In genomic region chr10:104231784-104232612, GRCh38 we compare ENCODE assay signal across 8 cellular contexts. TPM values are rescaled to one million over a fixed set of nuclear protein-coding genes. Genes with fewer than 3 reads are reported as not detected.
DNase-seq lines count a peak whose midpoint lies in the region; ATAC-seq and TF ChIP-seq lines count a peak whose summit lies in the region.

CFAP43 (minus strand) TSS chr10:104232364; CDS start chr10:104232246, 118 bp downstream.

- no peak within 1 kb of the TSS for H3K56ac ChIP-seq in H9 (ENCODE audit: insufficient read length, low read depth, low read length)

- no peaks in the 10 kb centered on the region for H3K27me3 ChIP-seq in H9 (ENCODE audit: insufficient read depth, low read length)
- H3K27me3 ChIP-seq in MG63: peaks cover 5% of the 10 kb centered on the region
- no peaks in the 10 kb centered on the region for H3K27me3 ChIP-seq in SJCRH30

- DNase-seq in Daoy (ENCODE audit: low read depth) (peak; percentile 96), H9 (peak; percentile 97), MG63 (peak; percentile 97), SJCRH30 (peak; percentile 93), foreskin fibroblast (peak; percentile 94 to 99), nephron progenitor cell (peak; percentile 96)
- peak; percentile 99 for DNase-seq in activated naive CD4-positive, alpha-beta T cell (lab: John Stamatoyannopoulos, UW)
- peak; percentile 99 for DNase-seq in stimulated activated naive CD8-positive, alpha-beta T cell treated with anti-CD3 and anti-CD28 coated beads, Interleukin-15, Interleukin-2, amounts not matched to agents 100 U/mL and 50 U/mL, for 24 hours

- H3K27me3 Mint-ChIP-seq in H9 (ENCODE audit: low read depth) (no peaks in the 10 kb centered on the region), nephron progenitor cell (ENCODE audit: low read depth, poor library complexity) (peaks cover 33% of the 10 kb centered on the region)

- H2BK12ac ChIP-seq in H9 (ENCODE audit: insufficient read length, low read depth, low read length): no peak within 1 kb of the TSS

- H2BK20ac ChIP-seq in H9 (ENCODE audit: low read depth, low read length, poor library complexity, severe bottlenecking): no peak within 1 kb of the TSS

- H2BK15ac ChIP-seq in H9 (ENCODE audit: low read depth, low read length): no peak within 1 kb of the TSS

- peak within 1 kb of the TSS; percentile 73 for H3K9ac ChIP-seq in H9 (ENCODE audit: extremely low read depth, insufficient read length, low read length)

- H3K4ac ChIP-seq in H9 (ENCODE audit: low read depth, low read length): no peak within 1 kb of the TSS

- H3K79me1 ChIP-seq in H9 (ENCODE audit: insufficient read depth, low read depth, low read length, poor library complexity, severe bottlenecking): no peaks in the 10 kb centered on the region

- peak within 1 kb of the TSS; percentile 93 for H3K18ac ChIP-seq in H9 (ENCODE audit: insufficient read length, low read depth, low read length)

- H2BK120ac ChIP-seq in H9 (ENCODE audit: low read depth, low read length, poor library complexity, severe bottlenecking): no peak within 1 kb of the TSS

- H3K36me3 ChIP-seq in MG63 (no peaks in the 10 kb centered on the region), SJCRH30 (no peaks in the 10 kb centered on the region)

- H3K4me3 Mint-ChIP-seq in H9: peak within 1 kb of the TSS; percentile 91 to 94
- peak within 1 kb of the TSS; percentile 92 for H3K4me3 Mint-ChIP-seq in nephron progenitor cell

- H3K23me2 ChIP-seq in H9 (ENCODE audit: insufficient read length, low read depth, low read length, poor library complexity, severe bottlenecking): peaks cover 8% of the 10 kb centered on the region

- no peaks in the 10 kb centered on the region for H3K79me2 ChIP-seq in H9 (ENCODE audit: insufficient read depth, low read length)

- H3K9me3 Mint-ChIP-seq in H9 (peaks cover 15 to 19% of the 10 kb centered on the region in 2 experiments), nephron progenitor cell (peaks cover 33% of the 10 kb centered on the region)

- no peak within 1 kb of the TSS for H4K5ac ChIP-seq in H9 (ENCODE audit: insufficient read length, low read depth, low read length)

- no peak for TF ChIP-seq CTCF in H9 (conservative IDR thresholded peaks at IDR 0.05)
- no peak for TF ChIP-seq CTCF in foreskin fibroblast (IDR thresholded peaks at IDR 0.05; ENCODE audit: low read depth, low read length)
- TF ChIP-seq CTCF in nephron progenitor cell (IDR thresholded peaks at IDR 0.05): no peak

- no peak within 1 kb of the TSS for H2AK5ac ChIP-seq in H9 (ENCODE audit: insufficient read length, low read length)

- no peak within 1 kb of the TSS for H2BK5ac ChIP-seq in H9 (ENCODE audit: insufficient read length, low read length)

- H3K27ac Mint-ChIP-seq in H9 (peak within 1 kb of the TSS in 2 of 3 experiments; percentile 80 to 97; a peak in 4 of 7 replicates), nephron progenitor cell (peak within 1 kb of the TSS; percentile 82)

- H4K91ac ChIP-seq in H9 (ENCODE audit: insufficient read length, low read depth, low read length): no peak within 1 kb of the TSS

- H4K20me1 ChIP-seq in H9 (ENCODE audit: control insufficient read depth, insufficient read depth, insufficient read length): no peaks in the 10 kb centered on the region

- H3K4me1 ChIP-seq in H9 (ENCODE audit: insufficient read depth, low read length): no peaks in the 10 kb centered on the region
- no peaks in the 10 kb centered on the region for H3K4me1 ChIP-seq in SJCRH30

- peaks cover 4 to 5% (median 5%) of the 10 kb centered on the region in 3 experiments; a peak in 6 of 7 replicates for H3K36me3 Mint-ChIP-seq in H9 (ENCODE audit: insufficient read depth in 1 of 3, low read depth in 3 of 3)
- peaks cover 4% of the 10 kb centered on the region for H3K36me3 Mint-ChIP-seq in nephron progenitor cell (ENCODE audit: low read depth)

- ATAC-seq in stimulated activated naive CD8-positive, alpha-beta T cell treated with anti-CD3 and anti-CD28 coated beads, Interleukin-15, Interleukin-2, amounts not matched to agents 100 U/mL and 50 U/mL, for 24 hours: peak; percentile 100

- H3K9me3 ChIP-seq in H9 (ENCODE audit: control insufficient read depth, low read depth, low read length) (no peaks in the 10 kb centered on the region), MG63 (no peaks in the 10 kb centered on the region), SJCRH30 (replicated peaks) (no peaks in the 10 kb centered on the region; the same call in 1 of the 2 replicates)

- H3K4me2 ChIP-seq in H9 (ENCODE audit: insufficient read depth, insufficient read length, low read length): peak within 1 kb of the TSS; percentile 76

- no peak within 1 kb of the TSS for H3K23ac ChIP-seq in H9 (ENCODE audit: insufficient read length, low read depth, low read length)

- peaks cover 7 to 8% of the 10 kb centered on the region in 2 experiments; a peak in 3 of 4 replicates for H3K4me1 Mint-ChIP-seq in H9
- H3K4me1 Mint-ChIP-seq in nephron progenitor cell: peaks cover 11% of the 10 kb centered on the region

- H3K4me3 ChIP-seq in MG63: peak within 1 kb of the TSS; percentile 79
- H3K4me3 ChIP-seq in SJCRH30: peak within 1 kb of the TSS; percentile 71
- H3K4me3 ChIP-seq in foreskin fibroblast (ENCODE audit: low read depth in 1 of 2, low read length in 2 of 2): peak within 1 kb of the TSS; percentile 79 to 87

- H4K8ac ChIP-seq in H9 (replicated peaks; ENCODE audit: insufficient read length, low read depth, low read length): no peak within 1 kb of the TSS

- no CpG with 5 or more reads among the region's 60 CpGs for WGBS in H9 (ENCODE audit: extremely low coverage, insufficient read length, low lambda C conversion rate)

- H2AFZ ChIP-seq in H9 (ENCODE audit: low read length): no peak within 1 kb of the TSS

- no peak within 1 kb of the TSS for H3T11ph ChIP-seq in H9 (ENCODE audit: low read length)

- no peak within 1 kb of the TSS for H3K27ac ChIP-seq in H9 (ENCODE audit: insufficient read length, low read depth, low read length)
- no peak within 1 kb of the TSS for H3K27ac ChIP-seq in SJCRH30

- peak within 1 kb of the TSS; percentile 93 for H3K14ac ChIP-seq in H9 (ENCODE audit: insufficient read depth, low read length)

RNA-seq across cellular contexts. Expression of gene CFAP43, which starts in this region (rescaled TPM):
- 0.24 and 0.69 TPM in 2 replicates for total RNA-seq in Daoy (2014; rRNA removed; shearing (Covaris generic))
- total RNA-seq in H9 (2021): 0.26 and 0.64 TPM in 2 replicates
- total RNA-seq in MG63 (2014; rRNA removed; shearing (Covaris generic); ENCODE audit: low replicate concordance): 0.89 TPM in 1 of 2 replicates, not detected in the other
- not detected in 2 replicates for total RNA-seq in SJCRH30 (2014; rRNA removed; shearing (Covaris generic))

Comparison
In these comparisons a context has a peak if more than half of its experiments do, and no peak if none do; other contexts are left out.
1. Peak in DNase-seq in Daoy; RNA of the gene not detected or under 1 TPM.
2. Peak in DNase-seq, H3K9ac ChIP-seq and H3K4me2 ChIP-seq in H9; RNA of the gene not detected or under 1 TPM.
3. Peak in DNase-seq and H3K4me3 ChIP-seq in MG63; RNA of the gene not detected or under 1 TPM.
4. Peak in DNase-seq and H3K4me3 ChIP-seq in SJCRH30; RNA of the gene not detected or under 1 TPM.